19 cellular contexts compared by ENCODE assay signal in genomic region chr14:96256420-96256819, GRCh38. TPM values are rescaled to one million over a fixed set of nuclear protein-coding genes. Genes with fewer than 3 reads are reported as not detected.
DNase-seq lines count a peak whose midpoint lies in the region; ATAC-seq and TF ChIP-seq lines count a peak whose summit lies in the region.
"Had no signal": no experiment of that assay in that cellular context is flagged by ENCODE, and none has a peak within 500 bp of the region (broad histone marks: within the 10 kb centered on the region; RNA-seq: fewer than 3 reads in every experiment).

No MANE protein-coding gene starts in this region.

- POLR2A ChIA-PET in AG04449 (lab: Yijun Ruan, JAX), result interaction anchor here (1.1 to 1.9 kb wide), 5 partner anchors 9 to 94 kb away, joined by 3 to 5 read pairs (median 3); no protein-coding TSS in a partner anchor

- CTCF ChIA-PET in AG04449 (lab: Yijun Ruan, JAX), result interaction anchor here (0.8 to 9.9 kb wide), 7 partner anchors 9 to 159 kb away, joined by 3 to 73 read pairs (median 5); no protein-coding TSS in a partner anchor

- no peaks in the 10 kb centered on the region for H3K27me3 ChIP-seq in muscle layer of duodenum (ENCODE audit: low read depth, low read length)
- H3K27me3 ChIP-seq: right lobe of liver had no signal

- no peak overlapping the region for H3K4me3 Mint-ChIP-seq in chondrocyte (ENCODE audit: unreplicated experiment)
- H3K4me3 Mint-ChIP-seq: activated T-helper 1 cell treated with anti-CD3 and anti-CD28 coated beads, Interleukin-12 subunit alpha, Interleukin-12 subunit beta, Interleukin-2, Interleukin-4 antibody, amounts not matched to agents 30 ng/mL and 10 ng/mL and 1 ng/mL, durations not matched to agents 14 hours and 24 hours and 36 hours; neural crest cell; T-helper 2 cell treated with Interferon-gamma antibody and Interleukin-4, amounts not matched to agents 5 μg/mL and 100 μg/mL, for 36 hours had no signal

- peak overlapping the region; percentile 76 for H3K27ac ChIP-seq in muscle layer of duodenum (ENCODE audit: low read length)
- H3K27ac ChIP-seq: right lobe of liver had no signal

- peaks cover 7% of the 10 kb centered on the region for H3K9me3 Mint-ChIP-seq in chondrocyte (ENCODE audit: low read depth)
- H3K9me3 Mint-ChIP-seq: activated T-helper 1 cell treated with anti-CD3 and anti-CD28 coated beads, Interleukin-12 subunit alpha, Interleukin-12 subunit beta, Interleukin-2, Interleukin-4 antibody, amounts not matched to agents 30 ng/mL and 10 ng/mL and 1 ng/mL, durations not matched to agents 14 hours and 24 hours and 36 hours; T-helper 2 cell treated with Interferon-gamma antibody and Interleukin-4, amounts not matched to agents 5 μg/mL and 100 μg/mL, for 36 hours had no signal

- peaks cover 0 to 5% of the 10 kb centered on the region in 2 donors for H3K4me1 ChIP-seq in muscle layer of duodenum (ENCODE audit: control insufficient read depth in 1 of 2, insufficient read depth in 2 of 2, low read length in 2 of 2)
- H3K4me1 ChIP-seq: right lobe of liver had no signal

- no peak for DNase-seq in AG04449 (ENCODE audit: low read depth, low spot score)
- no peak for DNase-seq in LNCaP clone FGC (ENCODE audit: low read depth)
- DNase-seq in ureter (ENCODE audit: low spot score), result no peak
- DNase-seq in activated CD4-positive, CD25-positive, alpha-beta regulatory T cell (lab: John Stamatoyannopoulos, UW), result no peak
- no peak for DNase-seq in chondrocyte (ENCODE audit: low spot score)
- DNase-seq in erythroblast (lab: John Stamatoyannopoulos, UW), result no peak
- DNase-seq: activated CD4-positive, alpha-beta T cell treated with anti-CD3 and anti-CD28 coated beads, Interleukin-2, amount 50 U/mL, for 1 hour; aorta; heart left ventricle; NCI-H2107; NCI-H82; right lobe of liver had no signal

- peak overlapping the region; percentile 56 for H3K4me3 ChIP-seq in AG04449 (ENCODE audit: low read depth, low read length)
- H3K4me3 ChIP-seq in LNCaP clone FGC (ENCODE audit: low read depth, low read length), result no peak overlapping the region
- peak overlapping the region in 1 of 2 donors; percentile 31 for H3K4me3 ChIP-seq in muscle layer of duodenum (ENCODE audit: low read depth in 1 of 2, low read length in 2 of 2)
- H3K4me3 ChIP-seq: heart left ventricle, right lobe of liver had no signal

- no peak for TF ChIP-seq POLR2A in erythroblast (IDR thresholded peaks at IDR 0.05; ENCODE audit: low read length)

- H3K9me3 ChIP-seq in muscle layer of duodenum (ENCODE audit: control insufficient read depth in 1 of 2, low read length in 2 of 2), result peaks cover 0 to 5% of the 10 kb centered on the region in 2 donors
- H3K9me3 ChIP-seq: right lobe of liver had no signal

- peak; percentile 73 for ATAC-seq in esophagus mucosa
- ATAC-seq: left lobe of liver, right lobe of liver had no signal

- peak; percentile 9 for TF ChIP-seq CTCF in AG04449 (IDR thresholded peaks at IDR 0.05; ENCODE audit: insufficient read depth, low read length, missing control alignments)
- TF ChIP-seq CTCF in LNCaP clone FGC (IDR thresholded peaks at IDR 0.05; ENCODE audit: control insufficient read depth, extremely low read depth, insufficient read depth), result peak; percentile 9; the same call in 1 of the 2 replicates
- no peak for TF ChIP-seq CTCF in chondrocyte (IDR thresholded peaks at IDR 0.05)

- H3K27me3 Mint-ChIP-seq in chondrocyte (ENCODE audit: low read depth), result peaks cover 4% of the 10 kb centered on the region

- peaks cover 6% of the 10 kb centered on the region for H3K36me3 Mint-ChIP-seq in chondrocyte (ENCODE audit: low read depth)

- H3K4me1 Mint-ChIP-seq in chondrocyte (ENCODE audit: low read depth), result peaks cover 31% of the 10 kb centered on the region
- H3K4me1 Mint-ChIP-seq: neural crest cell had no signal

- H3K36me3 ChIP-seq in muscle layer of duodenum (ENCODE audit: control insufficient read depth in 1 of 2, insufficient read depth in 2 of 2, low read length in 2 of 2), result no peaks in the 10 kb centered on the region
- H3K36me3 ChIP-seq: heart left ventricle, right lobe of liver had no signal

- H3K27ac Mint-ChIP-seq in chondrocyte (ENCODE audit: unreplicated experiment), result no peak overlapping the region
- H3K27ac Mint-ChIP-seq: activated T-helper 1 cell treated with anti-CD3 and anti-CD28 coated beads, Interleukin-12 subunit alpha, Interleukin-12 subunit beta, Interleukin-2, Interleukin-4 antibody, amounts not matched to agents 30 ng/mL and 10 ng/mL and 1 ng/mL, durations not matched to agents 14 hours and 24 hours and 36 hours; T-helper 2 cell treated with Interferon-gamma antibody and Interleukin-4, amounts not matched to agents 5 μg/mL and 100 μg/mL, for 36 hours had no signal

RNA-seq across cellular contexts. Expression of gene BDKRB1, which starts 0.4 kb away (rescaled TPM):
- total RNA-seq in esophagus mucosa, result 6.1 TPM
- total RNA-seq in ureter, result 1.4 TPM
- total RNA-seq in chondrocyte, result not detected in 3 replicates
- total RNA-seq: A673; activated T-helper 1 cell treated with anti-CD3 and anti-CD28 coated beads, Interleukin-12 subunit alpha, Interleukin-12 subunit beta, Interleukin-2, Interleukin-4 antibody, amounts not matched to agents 30 ng/mL and 10 ng/mL and 1 ng/mL, durations not matched to agents 14 hours and 24 hours and 36 hours; left lobe of liver; neural crest cell had no signal

RNA-seq across cellular contexts. Expression of gene BDKRB2, which starts 51.8 kb away (rescaled TPM):
- total RNA-seq in esophagus mucosa, result 22.1 TPM
- total RNA-seq in ureter, result 17.1 TPM
- 0.21 to 0.29 TPM (median 0.27 TPM) in 3 replicates for total RNA-seq in chondrocyte
- total RNA-seq: activated T-helper 1 cell treated with anti-CD3 and anti-CD28 coated beads, Interleukin-12 subunit alpha, Interleukin-12 subunit beta, Interleukin-2, Interleukin-4 antibody, amounts not matched to agents 30 ng/mL and 10 ng/mL and 1 ng/mL, durations not matched to agents 14 hours and 24 hours and 36 hours had no signal

Comparison
In these comparisons a context has a peak if more than half of its experiments do, and no peak if none do; other contexts are left out.
1. RNA of gene BDKRB2, which starts 51.8 kb away (total RNA-seq): 22.1 TPM in esophagus mucosa (single experiment) and 17.1 TPM in ureter (single experiment); 0.21 to 0.29 TPM in chondrocyte; every median in the first group is over 10 times any median in the second.